ENCODE assay signal across 8 cellular contexts in genomic region chr2:70070557-70071268, GRCh38. TPM values are rescaled to one million over a fixed set of nuclear protein-coding genes. Genes with fewer than 3 reads are reported as not detected.
DNase-seq lines count a peak whose midpoint lies in the region; ATAC-seq, FAIRE-seq and TF ChIP-seq lines count a peak whose summit lies in the region.

No MANE protein-coding gene starts in this region.

- peaks cover 0 to 9% (median 4%) of the 10 kb centered on the region in 3 donors for H3K4me1 ChIP-seq in pancreas

- peak overlapping the region; percentile 39 to 82 (median 67) for H3K27ac ChIP-seq in pancreas

- H3K4me3 ChIP-seq in GM12864 (ENCODE audit: low read depth, low read length) = no peak overlapping the region
- H3K4me3 ChIP-seq in pancreas = no peak overlapping the region

- ATAC-seq in HG02610 (IDR thresholded peaks at IDR 0.05; ENCODE audit: unreplicated experiment) = peak; percentile 56
- peak; percentile 92 to 96 (median 94) for ATAC-seq in pancreas
- no peak for ATAC-seq in HG03139 (IDR thresholded peaks at IDR 0.05; ENCODE audit: unreplicated experiment)

- no peaks in the 10 kb centered on the region for H3K9me3 ChIP-seq in pancreas

- peak; percentile 86 for FAIRE-seq in pancreas (lab: Jason Lieb, UNC)

- DNase-seq in GM12864 (ENCODE audit: low read depth) = peak; percentile 77
- peak; percentile 64 for DNase-seq in NCI-H1092 treated with DMSO at 0.1 percent for 48 hours (lab: John Stamatoyannopoulos, UW)
- DNase-seq in SK-N-DZ (ENCODE audit: low spot score) = peak; percentile 78
- peak; percentile 90 for DNase-seq in amniotic epithelial cell (ENCODE audit: low read depth)
- DNase-seq in head of caudate nucleus = peak in 41 of 42 donors; percentile 53 to 91 (median 76)
- DNase-seq in pancreas = peak in 4 of 6 donors; percentile 45 to 70 (median 68)

- H3K36me3 ChIP-seq in pancreas = peaks cover 0 to 5% (median 2%) of the 10 kb centered on the region in 3 donors

- 59% methylated on average over 12 to 13 of the region's 13 CpGs for WGBS in pancreas, 2 donors

- TF ChIP-seq CTCF in GM12864 (IDR thresholded peaks at IDR 0.05; ENCODE audit: low read depth, low read length, missing control alignments) (peak; percentile 93), pancreas (IDR thresholded peaks at IDR 0.05) (peak; percentile 59 to 74 (median 66))

- intact Hi-C loops in head of caudate nucleus (cut with DNase I) (loop anchor here (5.0 kb wide), 1 partner anchor 72 kb away; no protein-coding TSS in a partner anchor), pancreas (cut with DNase I) (no loop called here)

- H3K27me3 ChIP-seq in pancreas = no peaks in the 10 kb centered on the region

RNA-seq across cellular contexts. Expression of gene PCBP1, which starts 16.6 kb away (rescaled TPM):
- 43.7 and 50.5 TPM in 2 replicates for polyA plus RNA-seq in SK-N-DZ (2014; cell fraction: cytosol; rRNA removed)
- polyA plus RNA-seq in SK-N-DZ (2014; cell fraction: nucleus; rRNA removed) = 25.4 and 55.6 TPM in 2 replicates
- total RNA-seq in pancreas = 100 to 1,000 TPM; 121 to 232 (median 177) TPM
- 100 to 1,000 TPM; 132 to 179 TPM for polyA plus RNA-seq in pancreas
